In genomic region chr14:73027984-73028383, GRCh38 we compare ENCODE assay signal across 13 cellular contexts. TPM values are rescaled to one million over a fixed set of nuclear protein-coding genes. Genes with fewer than 3 reads are reported as not detected.
DNase-seq lines count a peak whose midpoint lies in the region; ATAC-seq and TF ChIP-seq lines count a peak whose summit lies in the region.
"Had no signal": no experiment of that assay in that cellular context is flagged by ENCODE, and none has a peak within 500 bp of the region (broad histone marks: within the 10 kb centered on the region; RNA-seq: fewer than 3 reads in every experiment).

No MANE protein-coding gene starts in this region.

- H3K27me3 Mint-ChIP-seq in brain (peaks cover 4% of the 10 kb centered on the region), neural crest cell (ENCODE audit: low read depth) (no peaks in the 10 kb centered on the region)

- no peak overlapping the region for H3K27ac Mint-ChIP-seq in brain
- no peak overlapping the region for H3K27ac Mint-ChIP-seq in neural crest cell (ENCODE audit: unreplicated experiment)

- H3F3A ChIP-seq in SK-N-SH (replicated peaks; ENCODE audit: insufficient read depth), result no peaks in the 10 kb centered on the region

- H4K20me1 ChIP-seq in SK-N-SH (ENCODE audit: insufficient read depth), result peaks cover 8% of the 10 kb centered on the region; the same call in 1 of the 2 replicates
- no peaks in the 10 kb centered on the region for H4K20me1 ChIP-seq in Karpas-422 (ENCODE audit: insufficient read depth, low read depth, low read length)

- POLR2A ChIA-PET in SK-N-SH (lab: Yijun Ruan, JAX), result interaction anchor here (1.6 kb wide), 1 partner anchor 30 kb away, joined by 16 read pairs; the partner anchor contains the start of gene RBM25

- H3K4me2 ChIP-seq in SK-N-SH (no peak overlapping the region), Karpas-422 (ENCODE audit: low read depth, low read length, poor library complexity, severe bottlenecking) (peak overlapping the region; percentile 76)

- H3K4me3 ChIP-seq in SK-N-SH (ENCODE audit: low read depth in 2 of 2, low read length in 1 of 2) (no peak overlapping the region), Karpas-422 (ENCODE audit: low read length) (peak overlapping the region; percentile 94; the same call in 1 of the 2 replicates)

- no peak for TF ChIP-seq RAD21 in SK-N-SH (IDR thresholded peaks at IDR 0.05; ENCODE audit: low read length)

- H3K9me3 Mint-ChIP-seq in brain (no peaks in the 10 kb centered on the region), neural crest cell (no peaks in the 10 kb centered on the region)

- H2AFZ ChIP-seq in SK-N-SH (ENCODE audit: low read depth), result peak overlapping the region; percentile 93
- peak overlapping the region; percentile 92 for H2AFZ ChIP-seq in Karpas-422 (ENCODE audit: low read length)

- H3K4me3 Mint-ChIP-seq in brain (peak overlapping the region; percentile 92 to 95 (median 93)), neural crest cell (peak overlapping the region; percentile 92)

- H3K9me3 ChIP-seq in SK-N-SH (no peaks in the 10 kb centered on the region), Karpas-422 (ENCODE audit: low read length) (no peaks in the 10 kb centered on the region)
- H3K9me3 ChIP-seq: spleen, thyroid gland had no signal

- CTCF ChIA-PET in SK-N-SH (lab: Yijun Ruan, JAX), result no interaction called here

- H3K79me2 ChIP-seq in SK-N-SH (ENCODE audit: insufficient read depth), result peaks cover 32% of the 10 kb centered on the region
- H3K79me2 ChIP-seq in Karpas-422 (ENCODE audit: low read length), result peaks cover 25% of the 10 kb centered on the region

- H3K9me2 ChIP-seq in SK-N-SH (no peaks in the 10 kb centered on the region), Karpas-422 (replicated peaks; ENCODE audit: insufficient read depth, low read length) (no peaks in the 10 kb centered on the region)

- no peaks in the 10 kb centered on the region for H3K27me3 ChIP-seq in SK-N-SH (ENCODE audit: insufficient read depth)
- H3K27me3 ChIP-seq in Karpas-422 (ENCODE audit: low read length), result no peaks in the 10 kb centered on the region
- H3K27me3 ChIP-seq: spleen, thyroid gland had no signal

- no peak overlapping the region for H3K9ac ChIP-seq in SK-N-SH
- peak overlapping the region; percentile 28; the same call in 1 of the 2 replicates for H3K9ac ChIP-seq in Karpas-422 (ENCODE audit: low read length)

- H3K36me3 Mint-ChIP-seq in brain (peaks cover 14% of the 10 kb centered on the region), neural crest cell (ENCODE audit: low read depth) (peaks cover 2% of the 10 kb centered on the region)

- TF ChIP-seq EP300 in SK-N-SH (IDR thresholded peaks at IDR 0.05; ENCODE audit: borderline replicate concordance in 1 of 2, low read depth in 1 of 2, low read length in 1 of 2), result no peak

- no peak for TF ChIP-seq CTCF in SK-N-SH (IDR thresholded peaks at IDR 0.05)
- TF ChIP-seq CTCF in brain (conservative IDR thresholded peaks at IDR 0.05), result no peak
- no peak for TF ChIP-seq CTCF in neural crest cell (conservative IDR thresholded peaks at IDR 0.05)

- H3K36me3 ChIP-seq in SK-N-SH (replicated peaks in 1 of 2; ENCODE audit: control insufficient read depth in 1 of 2, insufficient read depth in 2 of 2, low read length in 1 of 2) (peaks cover 13% of the 10 kb centered on the region in 2 experiments), Karpas-422 (ENCODE audit: insufficient read depth, low read length) (peaks cover 5% of the 10 kb centered on the region)

- H3K27ac ChIP-seq in SK-N-SH (ENCODE audit: low read depth in 2 of 2, low read length in 1 of 2), result no peak overlapping the region
- H3K27ac ChIP-seq in Karpas-422 (ENCODE audit: low read length), result no peak overlapping the region

- peaks cover 44% of the 10 kb centered on the region for H3K4me1 Mint-ChIP-seq in brain
- H3K4me1 Mint-ChIP-seq in neural crest cell, result peaks cover 27% of the 10 kb centered on the region

- peaks cover 0 to 7% of the 10 kb centered on the region in 2 experiments; a peak in 1 of 4 replicates for H3K4me1 ChIP-seq in SK-N-SH (ENCODE audit: control insufficient read depth in 1 of 2, insufficient read depth in 2 of 2, low read depth in 1 of 2, low read length in 1 of 2)
- H3K4me1 ChIP-seq in Karpas-422 (ENCODE audit: low read length), result peaks cover 26% of the 10 kb centered on the region

- DNase-seq in SK-N-SH (no peak), Karpas-422 (no peak), neural crest cell (ENCODE audit: low read depth, low spot score) (no peak), NCI-H1048 (lab: John Stamatoyannopoulos, UW) (no peak)
- DNase-seq: effector memory CD4-positive, alpha-beta T cell; left cardiac atrium; NCI-H1092 treated with DMSO at 0.1 percent for 48 hours; spleen; thyroid gland had no signal

- ATAC-seq in SK-N-SH treated with all-trans-retinoic acid at 6 μM for 48 hours, result no peak
- ATAC-seq in GM21737 (IDR thresholded peaks at IDR 0.05; ENCODE audit: unreplicated experiment), result no peak
- ATAC-seq in HG02885 (IDR thresholded peaks at IDR 0.05; ENCODE audit: poor library complexity, unreplicated experiment), result no peak

TF ChIP-seq in SK-N-SH, 30 proteins besides CTCF, POLR2A, EP300 and RAD21 (continues in another document):
- TF ChIP-seq FOXM1 (IDR thresholded peaks at IDR 0.05; ENCODE audit: low read depth), result no peak
- TF ChIP-seq TAF1 (IDR thresholded peaks at IDR 0.05; ENCODE audit: borderline replicate concordance, low read depth, low read length), result no peak
- no peak for TF ChIP-seq SIN3A (IDR thresholded peaks at IDR 0.05; ENCODE audit: borderline replicate concordance, low read depth, low read length)
- no peak for TF ChIP-seq GABPA (IDR thresholded peaks at IDR 0.05; ENCODE audit: low read depth)

TF ChIP-seq in SK-N-SH treated with all-trans-retinoic acid at 6 μM for 48 hours, 23 proteins besides CTCF, POLR2A, EP300 and RAD21 (continues in another document):
- TF ChIP-seq OSR1 (CRISPR knock-in tag; IDR thresholded peaks at IDR 0.05) (no peak), ZNF70 (CRISPR knock-in tag; IDR thresholded peaks at IDR 0.05) (no peak), TCF4 (CRISPR knock-in tag; IDR thresholded peaks at IDR 0.05; ENCODE audit: borderline replicate concordance) (no peak), ISL1 (CRISPR knock-in tag; IDR thresholded peaks at IDR 0.05) (no peak), ARNTL (CRISPR knock-in tag; IDR thresholded peaks at IDR 0.05; ENCODE audit: borderline replicate concordance, low read depth) (no peak), ZFP3 (CRISPR knock-in tag; IDR thresholded peaks at IDR 0.05) (no peak), GLIS3 (CRISPR knock-in tag; IDR thresholded peaks at IDR 0.05) (no peak), PPARA (CRISPR knock-in tag; IDR thresholded peaks at IDR 0.05; ENCODE audit: borderline replicate concordance) (no peak), CSDC2 (CRISPR knock-in tag; IDR thresholded peaks at IDR 0.05) (no peak), TOX (CRISPR knock-in tag; IDR thresholded peaks at IDR 0.05; ENCODE audit: borderline replicate concordance) (no peak), SNAI2 (CRISPR knock-in tag; IDR thresholded peaks at IDR 0.05) (no peak), ZNF8 (CRISPR knock-in tag; IDR thresholded peaks at IDR 0.05) (no peak), ZNF565 (CRISPR knock-in tag; conservative IDR thresholded peaks at IDR 0.05; ENCODE audit: low read depth) (no peak), BACH2 (CRISPR knock-in tag; IDR thresholded peaks at IDR 0.05; ENCODE audit: borderline replicate concordance) (no peak)
- TF ChIP-seq, protein P1, sequence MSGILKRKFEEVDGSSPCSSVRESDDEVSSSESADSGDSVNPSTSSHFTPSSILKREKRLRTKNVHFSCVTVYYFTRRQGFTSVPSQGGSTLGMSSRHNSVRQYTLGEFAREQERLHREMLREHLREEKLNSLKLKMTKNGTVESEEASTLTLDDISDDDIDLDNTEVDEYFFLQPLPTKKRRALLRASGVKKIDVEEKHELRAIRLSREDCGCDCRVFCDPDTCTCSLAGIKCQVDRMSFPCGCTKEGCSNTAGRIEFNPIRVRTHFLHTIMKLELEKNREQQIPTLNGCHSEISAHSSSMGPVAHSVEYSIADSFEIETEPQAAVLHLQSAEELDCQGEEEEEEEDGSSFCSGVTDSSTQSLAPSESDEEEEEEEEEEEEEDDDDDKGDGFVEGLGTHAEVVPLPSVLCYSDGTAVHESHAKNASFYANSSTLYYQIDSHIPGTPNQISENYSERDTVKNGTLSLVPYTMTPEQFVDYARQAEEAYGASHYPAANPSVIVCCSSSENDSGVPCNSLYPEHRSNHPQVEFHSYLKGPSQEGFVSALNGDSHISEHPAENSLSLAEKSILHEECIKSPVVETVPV (CRISPR knock-in tag; IDR thresholded peaks at IDR 0.05), result no peak
- TF ChIP-seq, protein P2, sequence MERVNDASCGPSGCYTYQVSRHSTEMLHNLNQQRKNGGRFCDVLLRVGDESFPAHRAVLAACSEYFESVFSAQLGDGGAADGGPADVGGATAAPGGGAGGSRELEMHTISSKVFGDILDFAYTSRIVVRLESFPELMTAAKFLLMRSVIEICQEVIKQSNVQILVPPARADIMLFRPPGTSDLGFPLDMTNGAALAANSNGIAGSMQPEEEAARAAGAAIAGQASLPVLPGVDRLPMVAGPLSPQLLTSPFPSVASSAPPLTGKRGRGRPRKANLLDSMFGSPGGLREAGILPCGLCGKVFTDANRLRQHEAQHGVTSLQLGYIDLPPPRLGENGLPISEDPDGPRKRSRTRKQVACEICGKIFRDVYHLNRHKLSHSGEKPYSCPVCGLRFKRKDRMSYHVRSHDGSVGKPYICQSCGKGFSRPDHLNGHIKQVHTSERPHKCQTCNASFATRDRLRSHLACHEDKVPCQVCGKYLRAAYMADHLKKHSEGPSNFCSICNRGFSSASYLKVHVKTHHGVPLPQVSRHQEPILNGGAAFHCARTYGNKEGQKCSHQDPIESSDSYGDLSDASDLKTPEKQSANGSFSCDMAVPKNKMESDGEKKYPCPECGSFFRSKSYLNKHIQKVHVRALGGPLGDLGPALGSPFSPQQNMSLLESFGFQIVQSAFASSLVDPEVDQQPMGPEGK (CRISPR knock-in tag; IDR thresholded peaks at IDR 0.05; ENCODE audit: borderline replicate concordance), result no peak

RNA-seq across cellular contexts. Expression of gene ZFYVE1, which starts 1.1 kb away (rescaled TPM):
- polyA plus RNA-seq in SK-N-SH (2012; rRNA removed) (18.6 and 23.6 TPM in 2 replicates), brain (ENCODE audit: insufficient read depth, low read depth, low replicate concordance) (21.8 TPM)
- 9.3 and 13.0 TPM in 2 replicates for polyA plus RNA-seq in SK-N-SH (2012; cell fraction: cytosol; rRNA removed)
- 39.8 and 41.3 TPM in 2 replicates for polyA plus RNA-seq in SK-N-SH (2012; cell fraction: nucleus; rRNA removed)
- total RNA-seq in Karpas-422 (2014; rRNA removed; shearing (Covaris generic); ENCODE audit: low replicate concordance), result 9.1 and 10.8 TPM in 2 replicates
- 14.3 and 16.7 TPM in 2 replicates for total RNA-seq in neural crest cell

RNA-seq across cellular contexts. Expression of gene RBM25, which starts 30.4 kb away (rescaled TPM):
- 14.0 and 15.5 TPM in 2 replicates for polyA plus RNA-seq in SK-N-SH (2012; rRNA removed)
- polyA plus RNA-seq in SK-N-SH (2012; cell fraction: cytosol; rRNA removed), result 12.8 and 18.0 TPM in 2 replicates
- polyA plus RNA-seq in SK-N-SH (2012; cell fraction: nucleus; rRNA removed), result 34.4 and 60.7 TPM in 2 replicates
- total RNA-seq in Karpas-422 (2014; rRNA removed; shearing (Covaris generic); ENCODE audit: low replicate concordance), result 89.0 and 129 TPM in 2 replicates
- polyA plus RNA-seq in brain (ENCODE audit: insufficient read depth, low read depth, low replicate concordance), result 27.4 TPM
- 117 and 119 TPM in 2 replicates for total RNA-seq in neural crest cell
